1 cellular context compared by ENCODE assay signal in genomic region chr1:58870298-58870676, GRCh38.
A peak's percentile ranks its signal among the peaks of the same experiment; 100 is the strongest.
TF ChIP-seq lines count a peak whose summit lies in the region.

No MANE protein-coding gene starts in this region.

TF ChIP-seq in Ishikawa, 13 proteins besides CTCF, POLR2A, EP300 and RAD21 (continued from another document):
- 0 out of 2 replicates have a peak, but pooled peaks have one; percentile 29 for TF ChIP-seq USF1 (IDR thresholded peaks at IDR 0.05)
- TF ChIP-seq FOXM1 (IDR thresholded peaks at IDR 0.05; ENCODE audit: borderline replicate concordance, low read depth): peak; percentile 88
- peak; percentile 98 for TF ChIP-seq NFIC (IDR thresholded peaks at IDR 0.05)
- TF ChIP-seq TCF12 (IDR thresholded peaks at IDR 0.05; ENCODE audit: low read depth): peak; percentile 100
- TF ChIP-seq YY1 (IDR thresholded peaks at IDR 0.05; ENCODE audit: low read depth): no peak
- peak; percentile 64; the same call in 1 of the 2 replicates for TF ChIP-seq ZBTB7A (IDR thresholded peaks at IDR 0.05; ENCODE audit: low read depth)
- TF ChIP-seq REST (IDR thresholded peaks at IDR 0.05; ENCODE audit: low read depth): no peak
